8 cellular contexts compared by ENCODE assay signal in the genomic region with DNA sequence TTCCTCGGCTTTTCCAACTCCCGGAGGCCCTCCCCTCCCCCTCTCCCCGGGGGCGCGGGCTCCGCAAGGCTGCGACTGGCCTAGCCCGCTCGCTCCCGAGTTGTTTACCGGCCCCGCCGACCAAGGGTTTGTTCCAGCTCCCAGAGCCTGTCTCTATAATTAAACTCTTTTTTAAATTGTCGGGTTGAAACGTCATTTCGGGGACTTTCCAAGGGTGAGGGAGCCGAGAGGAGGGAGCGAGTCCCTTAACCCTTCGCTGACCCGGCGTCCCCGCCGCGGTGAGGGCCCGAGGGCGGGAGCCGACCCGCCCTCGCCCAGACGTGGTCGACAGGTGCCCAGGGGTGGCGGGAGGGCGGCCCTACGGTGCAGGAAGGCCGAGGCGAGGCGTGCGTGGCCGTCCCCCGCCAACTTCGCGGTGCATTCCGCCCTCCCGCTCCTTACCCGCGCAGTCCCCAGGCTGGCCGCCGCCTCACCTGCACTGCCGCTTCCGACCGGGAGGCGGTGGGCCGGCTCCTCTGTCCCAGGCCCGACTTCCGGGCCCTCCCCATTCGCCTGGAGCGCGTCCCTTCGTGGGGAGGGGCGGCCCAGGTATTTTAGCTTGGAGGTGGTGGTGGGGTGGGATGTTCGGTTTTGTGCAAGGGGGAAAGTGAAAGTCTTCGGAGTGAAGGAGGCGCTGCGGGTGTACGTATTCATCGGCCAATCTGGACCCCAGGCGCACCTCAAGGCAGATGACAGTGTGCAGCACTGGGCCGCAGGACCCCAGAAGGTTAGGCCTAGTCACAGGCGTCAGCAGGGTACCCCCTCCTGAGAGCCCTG. TPM values are rescaled to one million over a fixed set of nuclear protein-coding genes. Genes with fewer than 3 reads are reported as not detected.
DNase-seq lines count a peak whose midpoint lies in the region; ATAC-seq, FAIRE-seq and TF ChIP-seq lines count a peak whose summit lies in the region.

No MANE protein-coding gene starts in this region.

- peak overlapping the region; percentile 90 for H3K4me3 Mint-ChIP-seq in activated naive CD4-positive, alpha-beta T cell treated with anti-CD3 and anti-CD28 coated beads for 36 hours

- peak; percentile 37 to 97 (median 89) for TF ChIP-seq POLR2A in upper lobe of left lung (IDR thresholded peaks at IDR 0.05)

- CTCF ChIA-PET in activated naive CD4-positive, alpha-beta T cell treated with anti-CD3 and anti-CD28 coated beads for 36 hours (lab: Charles Lee) = interaction anchor here (0.6 to 4.8 kb wide), 7 partner anchors 14 to 62 kb away, joined by 3 to 62 read pairs (median 4); no protein-coding TSS in a partner anchor

- H3K27me3 ChIP-seq in osteoblast (ENCODE audit: insufficient read depth, low read length) (no peaks in the 10 kb centered on the region), upper lobe of left lung (no peaks in the 10 kb centered on the region)

- H3K27me3 Mint-ChIP-seq in activated naive CD4-positive, alpha-beta T cell treated with anti-CD3 and anti-CD28 coated beads for 36 hours (ENCODE audit: low read depth) = no peaks in the 10 kb centered on the region

- peaks cover 44% of the 10 kb centered on the region for H3K4me1 Mint-ChIP-seq in activated naive CD4-positive, alpha-beta T cell treated with anti-CD3 and anti-CD28 coated beads for 36 hours (ENCODE audit: low read depth)

- peak overlapping the region; percentile 100 for H3K27ac Mint-ChIP-seq in activated naive CD4-positive, alpha-beta T cell treated with anti-CD3 and anti-CD28 coated beads for 36 hours

- H3K4me1 ChIP-seq in osteoblast (ENCODE audit: insufficient read depth, low read length) (peaks cover 22% of the 10 kb centered on the region), upper lobe of left lung (peaks cover 8 to 17% (median 10%) of the 10 kb centered on the region in 4 donors)

- peak overlapping the region; percentile 99 for H3K4me2 ChIP-seq in osteoblast (ENCODE audit: insufficient read depth, low read length)

- TF ChIP-seq CTCF in osteoblast (IDR thresholded peaks at IDR 0.05; ENCODE audit: extremely low read depth, low read depth, low read length) (peak; percentile 49), upper lobe of left lung (IDR thresholded peaks at IDR 0.05) (peak; percentile 85 to 100 (median 98))

- peak overlapping the region; percentile 80 for H2AFZ ChIP-seq in osteoblast (ENCODE audit: low read length)

- no peak for FAIRE-seq in RCC 7860 (lab: Jason Lieb, UNC)

- peak in 2 of 4 donors; percentile 14 to 53 for TF ChIP-seq EP300 in upper lobe of left lung (IDR thresholded peaks at IDR 0.05)

- peaks cover 1% of the 10 kb centered on the region for H3K36me3 ChIP-seq in osteoblast (ENCODE audit: insufficient read depth, low read length)
- peaks cover 0 to 8% (median 0%) of the 10 kb centered on the region in 4 donors for H3K36me3 ChIP-seq in upper lobe of left lung

- H3K4me3 ChIP-seq in osteoblast (ENCODE audit: insufficient read depth, low read length) (peak overlapping the region; percentile 87), upper lobe of left lung (peak overlapping the region; percentile 65 to 77 (median 74))

- 0 to 1% methylated on average over 29 to 45 of the region's 69 CpGs for WGBS in upper lobe of left lung, 2 donors

- DNase-seq in C1 segment of cervical spinal cord (lab: John Stamatoyannopoulos, UW) = peak in 11 of 14 donors; percentile 41 to 80 (median 65)
- DNase-seq in RCC 7860 (ENCODE audit: low spot score) = peak; percentile 47
- DNase-seq in activated naive CD4-positive, alpha-beta T cell treated with anti-CD3 and anti-CD28 coated beads for 36 hours = peak; percentile 85
- peak; percentile 85 for DNase-seq in glomerular visceral epithelial cell (ENCODE audit: extremely low spot score)
- peak; percentile 89 for DNase-seq in osteoblast (ENCODE audit: insufficient read length, low spot score, missing footprints)
- peak; percentile 86 to 95 for DNase-seq in upper lobe of left lung

- H3K9me3 Mint-ChIP-seq in activated naive CD4-positive, alpha-beta T cell treated with anti-CD3 and anti-CD28 coated beads for 36 hours = peaks cover 6% of the 10 kb centered on the region

- H3K79me2 ChIP-seq in osteoblast (ENCODE audit: insufficient read depth, low read length) = peaks cover 26% of the 10 kb centered on the region

- H3K36me3 Mint-ChIP-seq in activated naive CD4-positive, alpha-beta T cell treated with anti-CD3 and anti-CD28 coated beads for 36 hours (ENCODE audit: low read depth) = peaks cover 22% of the 10 kb centered on the region

- ATAC-seq in GM19023 (IDR thresholded peaks at IDR 0.05; ENCODE audit: unreplicated experiment) (peak; percentile 46), HG03196 (IDR thresholded peaks at IDR 0.05; ENCODE audit: unreplicated experiment) (peak; percentile 35), upper lobe of left lung (ENCODE audit: low FRiP score in 2 of 2) (peak; percentile 63 to 79)

- H3K27ac ChIP-seq in osteoblast (ENCODE audit: low read depth, low read length) = peak overlapping the region; percentile 100
- peak overlapping the region; percentile 95 to 100 (median 99) for H3K27ac ChIP-seq in upper lobe of left lung

- H3K9me3 ChIP-seq in osteoblast (ENCODE audit: low read depth, low read length) (no peaks in the 10 kb centered on the region), upper lobe of left lung (no peaks in the 10 kb centered on the region)

- intact Hi-C loops in activated naive CD4-positive, alpha-beta T cell treated with anti-CD3 and anti-CD28 coated beads for 36 hours (cut with micrococcal nuclease) = loop anchor here (1.0 to 10.0 kb wide), 5 partner anchors 18 to 1859 kb away; a partner anchor contains a TSS

- peaks cover 18% of the 10 kb centered on the region for H4K20me1 ChIP-seq in osteoblast (ENCODE audit: insufficient read depth, low read length)

RNA-seq across cellular contexts. Expression of a gene that starts 2.9 kb away (rescaled TPM):
- total RNA-seq in activated naive CD4-positive, alpha-beta T cell treated with anti-CD3 and anti-CD28 coated beads for 36 hours = 10 to 100 TPM; 76.8 to 85.1 TPM
- total RNA-seq in osteoblast = 46.7 and 47.1 TPM in 2 replicates
- total RNA-seq in upper lobe of left lung = 100 to 1,000 TPM; 268 to 511 (median 385) TPM

Comparison
In these comparisons a context has a peak if more than half of its experiments do, and no peak if none do; other contexts are left out.
1. Peak in every context shown above with its lines: DNase-seq, ATAC-seq, H3K4me3 ChIP-seq and H3K27ac ChIP-seq.